ENCODE assay signal across 18 cellular contexts in genomic region chr9:105309531-105309931, GRCh38.
DNase-seq lines count a peak whose midpoint lies in the region; ATAC-seq, FAIRE-seq and TF ChIP-seq lines count a peak whose summit lies in the region.
"Had no signal": no experiment of that assay in that cellular context is flagged by ENCODE, and none has a peak within 500 bp of the region (broad histone marks: within the 10 kb centered on the region; RNA-seq: fewer than 3 reads in every experiment).

No MANE protein-coding gene starts in this region.

- no peaks in the 10 kb centered on the region for H3F3A ChIP-seq in neural progenitor cell (ENCODE audit: low read depth)

- no peak overlapping the region for H2AFZ ChIP-seq in neural progenitor cell (replicated peaks)

- H3K9ac ChIP-seq in neural progenitor cell (no peak overlapping the region), kidney (ENCODE audit: low read length in 2 of 2) (no peak overlapping the region)

- no peaks in the 10 kb centered on the region for H3K27me3 ChIP-seq in neural progenitor cell
- H3K27me3 ChIP-seq: heart left ventricle, upper lobe of left lung had no signal

- ATAC-seq in GM19035 (IDR thresholded peaks at IDR 0.05; ENCODE audit: unreplicated experiment) (no peak), HG03139 (IDR thresholded peaks at IDR 0.05; ENCODE audit: unreplicated experiment) (no peak)
- ATAC-seq: activated CD8-positive, alpha-beta T cell treated with anti-CD3 and anti-CD28 coated beads for 36 hours; CD8-positive, alpha-beta T cell; heart left ventricle had no signal

- no peaks in the 10 kb centered on the region for H3K9me3 ChIP-seq in neural progenitor cell (ENCODE audit: low read depth)
- H3K9me3 ChIP-seq in kidney (ENCODE audit: control insufficient read depth in 1 of 2, low read length in 2 of 2): no peaks in the 10 kb centered on the region
- H3K9me3 ChIP-seq: heart left ventricle, upper lobe of left lung had no signal

- TF ChIP-seq CTCF in neural progenitor cell (IDR thresholded peaks at IDR 0.05) (no peak), kidney (IDR thresholded peaks at IDR 0.05; ENCODE audit: borderline replicate concordance, extremely low read depth, insufficient read depth) (no peak)

- H3K4me1 ChIP-seq in neural progenitor cell (peaks cover 30% of the 10 kb centered on the region), kidney (ENCODE audit: control insufficient read depth in 1 of 2, insufficient read depth in 1 of 2, low read depth in 1 of 2, low read length in 2 of 2) (peaks cover 3% of the 10 kb centered on the region in 2 donors)

- no peak overlapping the region for H3K4me3 Mint-ChIP-seq in neural progenitor cell
- H3K4me3 Mint-ChIP-seq: activated CD8-positive, alpha-beta T cell treated with anti-CD3 and anti-CD28 coated beads for 36 hours; activated T-helper 1 cell treated with anti-CD3 and anti-CD28 coated beads, Interleukin-12 subunit alpha, Interleukin-12 subunit beta, Interleukin-2, Interleukin-4 antibody, amounts not matched to agents 30 ng/mL and 10 ng/mL and 1 ng/mL, durations not matched to agents 14 hours and 24 hours and 36 hours; CD8-positive, alpha-beta T cell had no signal

- no peaks in the 10 kb centered on the region for H3K9me3 Mint-ChIP-seq in neural progenitor cell
- H3K9me3 Mint-ChIP-seq: activated CD8-positive, alpha-beta T cell treated with anti-CD3 and anti-CD28 coated beads for 36 hours; activated T-helper 1 cell treated with anti-CD3 and anti-CD28 coated beads, Interleukin-12 subunit alpha, Interleukin-12 subunit beta, Interleukin-2, Interleukin-4 antibody, amounts not matched to agents 30 ng/mL and 10 ng/mL and 1 ng/mL, durations not matched to agents 14 hours and 24 hours and 36 hours; CD8-positive, alpha-beta T cell had no signal

- H3K79me2 ChIP-seq in neural progenitor cell (ENCODE audit: low read depth): no peaks in the 10 kb centered on the region

- H3K4me3 ChIP-seq in neural progenitor cell (no peak overlapping the region), kidney (ENCODE audit: low read length in 2 of 2) (no peak overlapping the region)
- H3K4me3 ChIP-seq: heart left ventricle, upper lobe of left lung had no signal

- peak overlapping the region; percentile 43 for H3K4me2 ChIP-seq in neural progenitor cell

- no peak overlapping the region for H3K27ac ChIP-seq in neural progenitor cell
- H3K27ac ChIP-seq in kidney (ENCODE audit: low read depth in 2 of 2, low read length in 2 of 2): no peak overlapping the region
- H3K27ac ChIP-seq: heart left ventricle had no signal

- H3K36me3 ChIP-seq in neural progenitor cell (no peaks in the 10 kb centered on the region), kidney (ENCODE audit: control insufficient read depth in 1 of 2, insufficient read depth in 2 of 2, low read length in 2 of 2) (no peaks in the 10 kb centered on the region)
- H3K36me3 ChIP-seq: upper lobe of left lung had no signal

- H3K27me3 Mint-ChIP-seq in neural progenitor cell (ENCODE audit: insufficient read depth, low read depth): no peaks in the 10 kb centered on the region
- H3K27me3 Mint-ChIP-seq: activated CD8-positive, alpha-beta T cell treated with anti-CD3 and anti-CD28 coated beads for 36 hours; progenitor cell of endocrine pancreas; stimulated activated naive B cell treated with anti-CD40 and anti-IgM and Interleukin-4, amounts not matched to agents 10 μg/mL and 1 μg/mL and 100 μg/mL, for 72 hours had no signal

- no peak overlapping the region for H3K27ac Mint-ChIP-seq in neural progenitor cell
- H3K27ac Mint-ChIP-seq: activated CD8-positive, alpha-beta T cell treated with anti-CD3 and anti-CD28 coated beads for 36 hours; activated T-helper 1 cell treated with anti-CD3 and anti-CD28 coated beads, Interleukin-12 subunit alpha, Interleukin-12 subunit beta, Interleukin-2, Interleukin-4 antibody, amounts not matched to agents 30 ng/mL and 10 ng/mL and 1 ng/mL, durations not matched to agents 14 hours and 24 hours and 36 hours; CD8-positive, alpha-beta T cell; progenitor cell of endocrine pancreas; stimulated activated naive B cell treated with anti-CD40 and anti-IgM and Interleukin-4, amounts not matched to agents 10 μg/mL and 1 μg/mL and 100 μg/mL, for 72 hours had no signal

- peaks cover 7% of the 10 kb centered on the region for H3K4me1 Mint-ChIP-seq in neural progenitor cell

- no peaks in the 10 kb centered on the region for H4K20me1 ChIP-seq in neural progenitor cell (ENCODE audit: low read depth)

- DNase-seq in DMS153 (lab: John Stamatoyannopoulos, UW) (peak; percentile 67), DMS153 treated with DMSO at 0.1 percent for 48 hours (lab: John Stamatoyannopoulos, UW; ENCODE audit: unreplicated experiment) (no peak), NCI-H526 (lab: John Stamatoyannopoulos, UW) (peak; percentile 72 to 74), dermis microvascular lymphatic vessel endothelial cell (ENCODE audit: low read depth in 2 of 2) (peak; percentile 74 to 76), neural progenitor cell (ENCODE audit: low spot score) (no peak), kidney (no peak)
- DNase-seq: activated CD8-positive, alpha-beta T cell treated with anti-CD3 and anti-CD28 coated beads for 36 hours; CD8-positive, alpha-beta T cell; EL; heart left ventricle; NCI-H1092; NCI-H69; stimulated activated naive B cell treated with anti-CD40 and anti-IgM and Interleukin-4, amounts not matched to agents 10 μg/mL and 1 μg/mL and 100 μg/mL, for 72 hours; upper lobe of left lung had no signal

- intact Hi-C loops in kidney (cut with DNase I): no loop called here

- no peak for FAIRE-seq in kidney (lab: Jason Lieb, UNC)

- H3K36me3 Mint-ChIP-seq in neural progenitor cell: no peaks in the 10 kb centered on the region

Comparison
In these comparisons a context has a peak if more than half of its experiments do, and no peak if none do; other contexts are left out.
1. DNase-seq: peak in DMS153 (single experiment), NCI-H526 (2 of 2) and dermis microvascular lymphatic vessel endothelial cell (2 of 2); none in DMS153 treated with DMSO at 0.1 percent for 48 hours (single experiment), neural progenitor cell (single experiment) and kidney (single experiment).